Comparison of ENCODE assay signal across 15 cellular contexts in genomic region chr4:2788101-2788500, GRCh38. TPM values are rescaled to one million over a fixed set of nuclear protein-coding genes. Genes with fewer than 3 reads are reported as not detected.
DNase-seq lines count a peak whose midpoint lies in the region; ATAC-seq and TF ChIP-seq lines count a peak whose summit lies in the region.
"Had no signal": no experiment of that assay in that cellular context is flagged by ENCODE, and none has a peak within 500 bp of the region (broad histone marks: within the 10 kb centered on the region; RNA-seq: fewer than 3 reads in every experiment).

No MANE protein-coding gene starts in this region.

- intact Hi-C loops in left ventricle myocardium inferior (cut with micrococcal nuclease): no loop called here
- intact Hi-C loops in left cardiac atrium (cut with DNase I): no loop called here
- intact Hi-C loops in upper lobe of right lung (cut with DNase I): no loop called here

- H3K4me1 Mint-ChIP-seq in activated T-helper 17 cell treated with anti-CD3 and anti-CD28 coated beads, Interleukin-2, amount 50 U/mL, for 72 hours: peaks cover 10% of the 10 kb centered on the region
- peaks cover 44% of the 10 kb centered on the region for H3K4me1 Mint-ChIP-seq in memory B cell
- H3K4me1 Mint-ChIP-seq: nephron had no signal

- DNase-seq in left ventricle myocardium inferior (no peak), left cardiac atrium (no peak), memory B cell (ENCODE audit: low spot score in 2 of 2) (no peak), upper lobe of right lung (no peak), NCI-H510A (lab: John Stamatoyannopoulos, UW) (no peak), HT-29 (ENCODE audit: low spot score) (no peak)
- DNase-seq: activated T-cell treated with anti-CD3 and anti-CD28 coated beads, Interleukin-2, amount 50 U/mL, for 1 hour; GDM1; NCI-H2171 treated with DMSO at 0.1 percent for 48 hours; small intestine had no signal

- H3K36me3 ChIP-seq in left ventricle myocardium inferior (no peaks in the 10 kb centered on the region), upper lobe of right lung (no peaks in the 10 kb centered on the region)
- H3K36me3 ChIP-seq: BE2C, cardiac muscle cell had no signal

- H3K27ac ChIP-seq in left ventricle myocardium inferior (replicated peaks): peak overlapping the region; percentile 87
- H3K27ac ChIP-seq in upper lobe of right lung: peak overlapping the region; percentile 28

- peaks cover 57% of the 10 kb centered on the region for H3K4me1 ChIP-seq in left ventricle myocardium inferior
- peaks cover 28% of the 10 kb centered on the region for H3K4me1 ChIP-seq in upper lobe of right lung

- peak overlapping the region; percentile 93 for H3K27ac Mint-ChIP-seq in activated T-helper 17 cell treated with anti-CD3 and anti-CD28 coated beads, Interleukin-2, amount 50 U/mL, for 72 hours
- peak overlapping the region; percentile 96 for H3K27ac Mint-ChIP-seq in memory B cell
- H3K27ac Mint-ChIP-seq: nephron had no signal

- H3K27me3 Mint-ChIP-seq in activated T-helper 17 cell treated with anti-CD3 and anti-CD28 coated beads, Interleukin-2, amount 50 U/mL, for 72 hours: no peaks in the 10 kb centered on the region
- H3K27me3 Mint-ChIP-seq in memory B cell: no peaks in the 10 kb centered on the region

- no peak for ATAC-seq in left cardiac atrium
- no peak for ATAC-seq in activated T-helper 17 cell treated with anti-CD3 and anti-CD28 coated beads, Interleukin-2, amount 50 U/mL, for 72 hours (replicated peaks)
- no peak for ATAC-seq in memory B cell (ENCODE audit: low read depth)
- ATAC-seq in upper lobe of right lung: no peak
- ATAC-seq in GM18867 (IDR thresholded peaks at IDR 0.05; ENCODE audit: unreplicated experiment): no peak

- H3K36me3 Mint-ChIP-seq in activated T-helper 17 cell treated with anti-CD3 and anti-CD28 coated beads, Interleukin-2, amount 50 U/mL, for 72 hours (ENCODE audit: low read depth): no peaks in the 10 kb centered on the region
- peaks cover 5% of the 10 kb centered on the region for H3K36me3 Mint-ChIP-seq in memory B cell

- peaks cover 15% of the 10 kb centered on the region for H3K9me3 ChIP-seq in left ventricle myocardium inferior (replicated peaks)
- no peaks in the 10 kb centered on the region for H3K9me3 ChIP-seq in upper lobe of right lung
- H3K9me3 ChIP-seq: BE2C had no signal

- TF ChIP-seq CTCF in left ventricle myocardium inferior (IDR thresholded peaks at IDR 0.05; ENCODE audit: borderline replicate concordance) (no peak), upper lobe of right lung (IDR thresholded peaks at IDR 0.05) (no peak)

- no peaks in the 10 kb centered on the region for H3K9me3 Mint-ChIP-seq in activated T-helper 17 cell treated with anti-CD3 and anti-CD28 coated beads, Interleukin-2, amount 50 U/mL, for 72 hours
- H3K9me3 Mint-ChIP-seq in memory B cell: peaks cover 2% of the 10 kb centered on the region

- peak overlapping the region; percentile 66 for H3K4me3 Mint-ChIP-seq in activated T-helper 17 cell treated with anti-CD3 and anti-CD28 coated beads, Interleukin-2, amount 50 U/mL, for 72 hours
- peak overlapping the region; percentile 9 for H3K4me3 Mint-ChIP-seq in memory B cell
- H3K4me3 Mint-ChIP-seq: nephron had no signal

- H3K4me3 ChIP-seq in left ventricle myocardium inferior (no peak overlapping the region), upper lobe of right lung (no peak overlapping the region)
- H3K4me3 ChIP-seq: cardiac muscle cell had no signal

- no peaks in the 10 kb centered on the region for H3K27me3 ChIP-seq in left ventricle myocardium inferior (ENCODE audit: low read depth)
- no peaks in the 10 kb centered on the region for H3K27me3 ChIP-seq in upper lobe of right lung
- H3K27me3 ChIP-seq: BE2C, cardiac muscle cell had no signal

RNA-seq across cellular contexts. Expression of gene SH3BP2, which starts 4.8 kb away (rescaled TPM):
- 24.7 TPM for total RNA-seq in left ventricle myocardium inferior
- 10 to 100 TPM; 28.3 to 28.5 TPM for total RNA-seq in left cardiac atrium
- total RNA-seq in activated T-helper 17 cell treated with anti-CD3 and anti-CD28 coated beads, Interleukin-2, amount 50 U/mL, for 72 hours: 100 to 1,000 TPM in 1 of 2 donors, 10 to 100 TPM in 1; 83.5 to 122 TPM
- 99.0 TPM for total RNA-seq in upper lobe of right lung
- total RNA-seq in HT-29 (2014; rRNA removed; shearing (Covaris generic)): 122 and 166 TPM in 2 replicates

RNA-seq across cellular contexts. Expression of gene TNIP2, which starts 32.0 kb away (rescaled TPM):
- total RNA-seq in left ventricle myocardium inferior: 19.4 TPM
- total RNA-seq in left cardiac atrium: 10 to 100 TPM; 23.2 to 31.4 TPM
- total RNA-seq in activated T-helper 17 cell treated with anti-CD3 and anti-CD28 coated beads, Interleukin-2, amount 50 U/mL, for 72 hours: 100 to 1,000 TPM in 1 of 2 donors, 10 to 100 TPM in 1; 80.1 to 110 TPM
- total RNA-seq in upper lobe of right lung: 43.4 TPM
- total RNA-seq in HT-29 (2014; rRNA removed; shearing (Covaris generic)): 99.9 and 119 TPM in 2 replicates

RNA-seq across cellular contexts. Expression of gene ADD1, which starts 55.5 kb away (rescaled TPM):
- 212 TPM for total RNA-seq in left ventricle myocardium inferior
- total RNA-seq in left cardiac atrium: 100 to 1,000 TPM; 200 to 209 TPM
- 100 to 1,000 TPM; 220 to 254 TPM for total RNA-seq in activated T-helper 17 cell treated with anti-CD3 and anti-CD28 coated beads, Interleukin-2, amount 50 U/mL, for 72 hours
- 286 TPM for total RNA-seq in upper lobe of right lung
- 125 and 167 TPM in 2 replicates for total RNA-seq in HT-29 (2014; rRNA removed; shearing (Covaris generic))
